In the genomic region with DNA sequence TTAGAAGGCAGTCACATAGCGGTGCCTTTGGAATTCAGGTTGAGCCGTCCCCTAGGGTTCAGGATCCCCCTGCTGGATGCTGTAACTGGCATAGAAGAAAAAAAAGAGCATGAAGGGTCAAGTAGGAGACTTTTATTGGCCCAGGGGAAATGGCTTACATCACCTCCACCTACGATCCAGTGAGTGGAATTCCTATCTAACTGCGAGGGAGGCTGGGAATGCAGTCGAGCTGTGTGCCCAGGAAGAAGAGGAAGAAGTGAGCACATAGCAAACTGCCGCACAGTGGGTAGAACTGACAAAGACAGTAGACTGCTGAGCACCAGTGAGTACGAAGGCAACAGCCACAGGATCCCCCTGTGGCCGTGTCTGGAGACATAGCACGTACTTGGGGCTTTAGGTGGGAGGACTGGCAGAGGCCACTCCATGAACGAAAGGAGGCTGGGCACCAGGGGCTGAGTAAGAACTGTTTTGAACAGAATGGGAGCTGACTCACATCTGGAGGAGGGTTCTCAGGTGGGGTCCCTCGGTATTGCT, we compare ENCODE assay signal across 15 cellular contexts.
A peak's percentile ranks its signal among the peaks of the same experiment; 100 is the strongest.
DNase-seq lines count a peak whose midpoint lies in the region; ATAC-seq and TF ChIP-seq lines count a peak whose summit lies in the region.
"Had no signal": no experiment of that assay in that cellular context is flagged by ENCODE, and none has a peak within 500 bp of the region (broad histone marks: within the 10 kb centered on the region; RNA-seq: fewer than 3 reads in every experiment).

No MANE protein-coding gene starts in this region.

- no peak overlapping the region for H3K9ac ChIP-seq in mesendoderm (ENCODE audit: low read length)
- H3K9ac ChIP-seq: BLaER1 had no signal

- no peak overlapping the region for H4K8ac ChIP-seq in mesendoderm (ENCODE audit: low read depth, low read length)

- TF ChIP-seq CTCF in NB4 (IDR thresholded peaks at IDR 0.05; ENCODE audit: low read depth, low read length) (no peak), GM20000 (IDR thresholded peaks at IDR 0.05; ENCODE audit: extremely low read depth, missing control alignments) (no peak)

- peaks cover 30 to 37% of the 10 kb centered on the region in 2 donors for H3K27me3 Mint-ChIP-seq in T-cell

- no peak overlapping the region for H2BK5ac ChIP-seq in mesendoderm (ENCODE audit: low read length)

- no peak overlapping the region for H3K4ac ChIP-seq in mesendoderm (ENCODE audit: low read depth, low read length)

- H3K27me3 ChIP-seq in mesendoderm (ENCODE audit: insufficient read depth, low read length, poor library complexity) = no peaks in the 10 kb centered on the region
- H3K27me3 ChIP-seq: BLaER1, cardiac muscle cell had no signal

- POLR2A ChIA-PET in T-cell (lab: Charles Lee) = no interaction called here

- no peaks in the 10 kb centered on the region for H3K9me3 Mint-ChIP-seq in T-cell
- H3K9me3 Mint-ChIP-seq: HFFc6; stimulated activated memory B cell treated with anti-CD40 and anti-IgM and Interleukin-4, amounts not matched to agents 10 μg/mL and 1 μg/mL and 100 μg/mL, for 72 hours had no signal

- CTCF ChIA-PET in T-cell (lab: Charles Lee) = no interaction called here

- H3K4me3 Mint-ChIP-seq in T-cell = no peak overlapping the region
- H3K4me3 Mint-ChIP-seq: stimulated activated memory B cell treated with anti-CD40 and anti-IgM and Interleukin-4, amounts not matched to agents 10 μg/mL and 1 μg/mL and 100 μg/mL, for 72 hours had no signal

- no peaks in the 10 kb centered on the region for H3K4me1 Mint-ChIP-seq in T-cell
- H3K4me1 Mint-ChIP-seq: stimulated activated memory B cell treated with anti-CD40 and anti-IgM and Interleukin-4, amounts not matched to agents 10 μg/mL and 1 μg/mL and 100 μg/mL, for 72 hours had no signal

- no CpG with 5 or more reads among the region's 11 CpGs for WGBS in mesendoderm (ENCODE audit: extremely low coverage, insufficient coverage, low lambda C conversion rate)

- H3K36me3 ChIP-seq in mesendoderm (ENCODE audit: control insufficient read depth, insufficient read depth, low read length) = no peaks in the 10 kb centered on the region
- H3K36me3 ChIP-seq: BLaER1, cardiac muscle cell had no signal

- no peak for ATAC-seq in T-cell (replicated peaks in 1 of 4)
- ATAC-seq: mucosa of descending colon; stimulated activated memory B cell treated with anti-CD40 and anti-IgM and Interleukin-4, amounts not matched to agents 10 μg/mL and 1 μg/mL and 100 μg/mL, for 72 hours had no signal

- no peaks in the 10 kb centered on the region for H3K36me3 Mint-ChIP-seq in T-cell
- H3K36me3 Mint-ChIP-seq: stimulated activated memory B cell treated with anti-CD40 and anti-IgM and Interleukin-4, amounts not matched to agents 10 μg/mL and 1 μg/mL and 100 μg/mL, for 72 hours had no signal

- no peak overlapping the region for H2AK5ac ChIP-seq in mesendoderm (ENCODE audit: low read length)

- H3K27ac Mint-ChIP-seq in T-cell = no peak overlapping the region
- H3K27ac Mint-ChIP-seq: stimulated activated memory B cell treated with anti-CD40 and anti-IgM and Interleukin-4, amounts not matched to agents 10 μg/mL and 1 μg/mL and 100 μg/mL, for 72 hours had no signal

- no peak overlapping the region for H3K18ac ChIP-seq in mesendoderm (ENCODE audit: low read length)

- no peak overlapping the region for H3K27ac ChIP-seq in mesendoderm (ENCODE audit: low read depth, low read length)
- H3K27ac ChIP-seq: BLaER1, cardiac muscle cell had no signal

- H3K4me1 ChIP-seq in mesendoderm (ENCODE audit: control insufficient read depth, low read depth, low read length) = peaks cover 4% of the 10 kb centered on the region
- H3K4me1 ChIP-seq: BLaER1 had no signal

- no peak overlapping the region for H3K23ac ChIP-seq in mesendoderm (ENCODE audit: low read length)

- H3K56ac ChIP-seq in mesendoderm (ENCODE audit: low read length) = peak overlapping the region; percentile 25

- H3K79me2 ChIP-seq in mesendoderm (ENCODE audit: control insufficient read depth, insufficient read depth, low read length) = no peaks in the 10 kb centered on the region

- DNase-seq in EL = peak; percentile 39
- DNase-seq in NB4 (ENCODE audit: low read depth) = peak; percentile 51
- peak; percentile 15 to 49 for DNase-seq in dermis microvascular lymphatic vessel endothelial cell (ENCODE audit: low read depth in 2 of 2)
- DNase-seq in mesendoderm = peak; percentile 97
- no peak for DNase-seq in GM20000 (ENCODE audit: low spot score)
- DNase-seq in T-cell = no peak
- no peak for DNase-seq in NAMALWA (ENCODE audit: low spot score)
- no peak for DNase-seq in stimulated activated CD8-positive, alpha-beta memory T cell treated with anti-CD3 and anti-CD28 coated beads, Interleukin-4, amount 100 ng/mL, for 48 hours
- DNase-seq: HFFc6; mucosa of descending colon; NCI-H1105 treated with DMSO at 0.1 percent for 48 hours; stimulated activated CD4-positive, alpha-beta T cell treated with anti-CD3 and anti-CD28 coated beads, Interleukin-12 subunit alpha, Interleukin-12 subunit beta, amount 100 ng/mL, for 4 hours had no signal

- no peak overlapping the region for H3K4me3 ChIP-seq in NB4 (ENCODE audit: low read depth, low read length)
- no peak overlapping the region for H3K4me3 ChIP-seq in mesendoderm (ENCODE audit: low read length)
- H3K4me3 ChIP-seq: BLaER1, cardiac muscle cell, mucosa of descending colon had no signal

- no peak for TF ChIP-seq POLR2A in NB4 (IDR thresholded peaks at IDR 0.05; ENCODE audit: extremely low read depth, insufficient read length)

- no peak overlapping the region for H2BK120ac ChIP-seq in mesendoderm (ENCODE audit: low read depth, low read length)

- no peak overlapping the region for H2BK15ac ChIP-seq in mesendoderm (replicated peaks; ENCODE audit: low read depth)

- no peak overlapping the region for H3K4me2 ChIP-seq in mesendoderm (ENCODE audit: low read length)
- H3K4me2 ChIP-seq: BLaER1 had no signal

- no peaks in the 10 kb centered on the region for H3K79me1 ChIP-seq in mesendoderm (ENCODE audit: low read length)

- H4K5ac ChIP-seq in mesendoderm (ENCODE audit: low read length) = no peak overlapping the region

Comparison
In these comparisons a context has a peak if more than half of its experiments do, and no peak if none do; other contexts are left out.
1. DNase-seq: peak in EL (single experiment), NB4 (single experiment), dermis microvascular lymphatic vessel endothelial cell (2 of 2) and mesendoderm (single experiment); none in GM20000 (single experiment), T-cell (0 of 34), NAMALWA (single experiment) and stimulated activated CD8-positive, alpha-beta memory T cell treated with anti-CD3 and anti-CD28 coated beads, Interleukin-4, amount 100 ng/mL, for 48 hours (single experiment).